In the genomic region with DNA sequence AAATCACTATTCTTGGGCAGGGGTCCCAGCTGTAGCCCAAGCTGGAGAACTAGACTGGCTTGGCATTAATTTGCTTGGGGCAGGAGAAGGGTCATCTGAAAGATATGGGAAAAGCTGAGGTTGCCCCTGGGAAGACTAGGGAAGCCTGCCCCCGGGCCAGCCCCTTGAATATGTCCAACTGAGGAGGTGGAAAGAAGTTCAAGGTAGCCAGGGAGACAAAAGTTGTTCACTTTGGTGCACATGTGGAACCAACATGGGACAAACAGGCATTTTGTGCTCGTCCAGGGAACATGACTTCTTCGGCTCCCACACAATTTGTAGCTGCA, we compare ENCODE assay signal across 1 cellular context.
TF ChIP-seq lines count a peak whose summit lies in the region.

No MANE protein-coding gene starts in this region.

TF ChIP-seq in HCT116, 20 proteins besides CTCF, POLR2A, EP300 and RAD21:
- TF ChIP-seq, protein P1, sequence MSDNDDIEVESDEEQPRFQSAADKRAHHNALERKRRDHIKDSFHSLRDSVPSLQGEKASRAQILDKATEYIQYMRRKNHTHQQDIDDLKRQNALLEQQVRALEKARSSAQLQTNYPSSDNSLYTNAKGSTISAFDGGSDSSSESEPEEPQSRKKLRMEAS (IDR thresholded peaks at IDR 0.05), result no peak
- TF ChIP-seq EZH2 (IDR thresholded peaks at IDR 0.05) (no peak), SP1 (IDR thresholded peaks at IDR 0.05; ENCODE audit: low read depth) (no peak), YY1 (IDR thresholded peaks at IDR 0.05; ENCODE audit: extremely low read depth, insufficient replicate concordance, low read depth, low read length) (no peak), FOSL1 (IDR thresholded peaks at IDR 0.05; ENCODE audit: low read depth) (no peak), SRF (IDR thresholded peaks at IDR 0.05; ENCODE audit: low read depth) (no peak), POLR2AphosphoS5 (IDR thresholded peaks at IDR 0.05; ENCODE audit: low read depth, low read length) (no peak)
